Comparison of ENCODE assay signal across 30 cellular contexts in genomic region chr5:60802216-60802615, GRCh38. TPM values are rescaled to one million over a fixed set of nuclear protein-coding genes. Genes with fewer than 3 reads are reported as not detected.
"Had no signal": no experiment of that assay in that cellular context is flagged by ENCODE, and none has a peak within 500 bp of the region (broad histone marks: within the 10 kb centered on the region; RNA-seq: fewer than 3 reads in every experiment).

No MANE protein-coding gene starts in this region.

- H3K4me3 Mint-ChIP-seq: dendritic cell treated with granulocyte-macrophage colony-stimulating factor and Interleukin-4, amounts not matched to agents 40 ng/mL and 50 ng/mL, for 4 days; effector memory CD8-positive, alpha-beta T cell; endodermal cell had no signal

- H3K4me1 ChIP-seq: colonic mucosa, esophagus muscularis mucosa, esophagus squamous epithelium, foreskin keratinocyte, gastrocnemius medialis, gastroesophageal sphincter, heart left ventricle, heart right ventricle had no signal

- FAIRE-seq: colon, endometrium, endothelial cell of umbilical vein, frontal cortex had no signal

- H3K9me3 ChIP-seq: colonic mucosa, esophagus muscularis mucosa, esophagus squamous epithelium, gastrocnemius medialis, gastroesophageal sphincter, heart left ventricle, heart right ventricle had no signal

- H3K4me3 ChIP-seq: colonic mucosa, coronary artery, dorsolateral prefrontal cortex, esophagus muscularis mucosa, esophagus squamous epithelium, gastrocnemius medialis, gastroesophageal sphincter, heart left ventricle, heart right ventricle had no signal

- H3K27ac Mint-ChIP-seq: dendritic cell treated with granulocyte-macrophage colony-stimulating factor and Interleukin-4, amounts not matched to agents 40 ng/mL and 50 ng/mL, for 4 days; effector memory CD8-positive, alpha-beta T cell; endodermal cell had no signal

- H3K27ac ChIP-seq: colonic mucosa, coronary artery, dorsolateral prefrontal cortex, epithelial cell of prostate, esophagus muscularis mucosa, esophagus squamous epithelium, foreskin keratinocyte, gastrocnemius medialis, gastroesophageal sphincter, heart left ventricle, heart right ventricle had no signal

- H3K36me3 ChIP-seq: colonic mucosa, esophagus muscularis mucosa, esophagus squamous epithelium, gastrocnemius medialis, gastroesophageal sphincter, heart left ventricle, heart right ventricle had no signal

- DNase-seq: colonic mucosa; cortex of kidney; dermis blood vessel endothelial cell; dorsolateral prefrontal cortex; effector CD4-positive, alpha-beta T cell; effector CD8-positive, alpha-beta T cell; effector memory CD4-positive, alpha-beta T cell; effector memory CD8-positive, alpha-beta T cell; endodermal cell; erythroblast; esophagus squamous epithelium; foreskin fibroblast; foreskin keratinocyte; foreskin melanocyte; gastrocnemius medialis; glutamatergic neuron; head of caudate nucleus; heart left ventricle; heart right ventricle had no signal

- ATAC-seq: effector memory CD8-positive, alpha-beta T cell; esophagus mucosa; foreskin keratinocyte; gastrocnemius medialis; gastroesophageal sphincter; heart left ventricle; heart right ventricle had no signal

- H3K27me3 Mint-ChIP-seq: dendritic cell treated with granulocyte-macrophage colony-stimulating factor and Interleukin-4, amounts not matched to agents 40 ng/mL and 50 ng/mL, for 4 days had no signal

- H3K9me3 Mint-ChIP-seq: dendritic cell treated with granulocyte-macrophage colony-stimulating factor and Interleukin-4, amounts not matched to agents 40 ng/mL and 50 ng/mL, for 4 days; endodermal cell had no signal

- H3K27me3 ChIP-seq: colonic mucosa, dorsolateral prefrontal cortex, esophagus muscularis mucosa, esophagus squamous epithelium, foreskin keratinocyte, gastrocnemius medialis, gastroesophageal sphincter, heart left ventricle, heart right ventricle had no signal

RNA-seq across cellular contexts. Expression of gene ELOVL7, which starts 41.9 kb away (rescaled TPM):
- total RNA-seq: glomerular endothelial cell had no signal
